Comparison of ENCODE assay signal across 1 cellular context in genomic region chr9:133144142-133144886, GRCh38.
A peak's percentile ranks its signal among the peaks of the same experiment; 100 is the strongest.
TF ChIP-seq lines count a peak whose summit lies in the region.

No MANE protein-coding gene starts in this region.

TF ChIP-seq in K562, 482 proteins besides CTCF, POLR2A, EP300 and RAD21 (continued from another document and continues in another):
- TF ChIP-seq ILF3 (IDR thresholded peaks at IDR 0.05; ENCODE audit: borderline replicate concordance) (no peak), ZFP36 (IDR thresholded peaks at IDR 0.05; ENCODE audit: low read depth, low read length, partially characterized antibody) (no peak), MCM3 (IDR thresholded peaks at IDR 0.05) (no peak), ZNF764 (CRISPR knock-in tag; IDR thresholded peaks at IDR 0.05; ENCODE audit: low read depth) (no peak), CXXC5 (CRISPR knock-in tag; IDR thresholded peaks at IDR 0.05) (peak; percentile 81), ZNF41 (CRISPR knock-in tag; conservative IDR thresholded peaks at IDR 0.05) (no peak), FOXP4 (CRISPR knock-in tag; IDR thresholded peaks at IDR 0.05; ENCODE audit: borderline replicate concordance) (no peak), CHD1 (IDR thresholded peaks at IDR 0.05; ENCODE audit: low read length) (no peak), VEZF1 (CRISPR knock-in tag; IDR thresholded peaks at IDR 0.05) (peak; percentile 69), RBFOX2 (IDR thresholded peaks at IDR 0.05; ENCODE audit: low read depth, low read length) (peak; percentile 69), SP1 (CRISPR knock-in tag; IDR thresholded peaks at IDR 0.05) (no peak), GABPB2 (CRISPR knock-in tag; conservative IDR thresholded peaks at IDR 0.05) (no peak), RBM39 (optimal IDR thresholded peaks at IDR 0.05; ENCODE audit: low read depth, low read length) (no peak), NFRKB (IDR thresholded peaks at IDR 0.05; ENCODE audit: low read depth) (no peak), BRD4 (IDR thresholded peaks at IDR 0.05) (no peak; the same call in 1 of the 2 replicates), CTBP1 (IDR thresholded peaks at IDR 0.05; ENCODE audit: borderline replicate concordance) (peak; percentile 83), C11orf30 (IDR thresholded peaks at IDR 0.05; ENCODE audit: low read depth) (peak; percentile 75), BDP1 (IDR thresholded peaks at IDR 0.05; ENCODE audit: insufficient read depth, insufficient read length) (no peak), TAF15 (IDR thresholded peaks at IDR 0.05; ENCODE audit: low read depth, low read length) (no peak), ARID1B (IDR thresholded peaks at IDR 0.05) (peak; percentile 70), SMARCE1 (IDR thresholded peaks at IDR 0.05) (peak; percentile 74; the same call in 1 of the 2 replicates), GTF2B (IDR thresholded peaks at IDR 0.05; ENCODE audit: extremely low read depth, insufficient read length) (no peak), PCBP1 (IDR thresholded peaks at IDR 0.05; ENCODE audit: low read depth, low read length, poor library complexity, severe bottlenecking) (peak; percentile 24), ZNF274 (IDR thresholded peaks at IDR 0.05; ENCODE audit: borderline replicate concordance, low read depth, low read length) (no peak), MAFK (IDR thresholded peaks at IDR 0.05; ENCODE audit: low read length) (0 out of 2 replicates have a peak, but pooled peaks have one; percentile 18), BRCA1 (IDR thresholded peaks at IDR 0.05) (no peak), BRCA1 (CRISPR knock-in tag; IDR thresholded peaks at IDR 0.05) (no peak), NFIX (CRISPR knock-in tag; IDR thresholded peaks at IDR 0.05; ENCODE audit: low read depth) (no peak), ESRRA (IDR thresholded peaks at IDR 0.05; ENCODE audit: borderline replicate concordance, low read depth) (peak; percentile 34; the same call in 1 of the 2 replicates), PHTF2 (CRISPR knock-in tag; IDR thresholded peaks at IDR 0.05) (no peak), ZNF263 (CRISPR knock-in tag; IDR thresholded peaks at IDR 0.05; ENCODE audit: borderline replicate concordance) (peak; percentile 97), NR3C1 (CRISPR knock-in tag; IDR thresholded peaks at IDR 0.05) (no peak), THRA (IDR thresholded peaks at IDR 0.05) (no peak)
- TF ChIP-seq, protein P1, sequence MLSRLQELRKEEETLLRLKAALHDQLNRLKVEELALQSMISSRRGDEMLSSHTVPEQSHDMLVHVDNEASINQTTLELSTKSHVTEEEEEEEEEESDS (CRISPR knock-in tag; IDR thresholded peaks at IDR 0.05) = no peak
- TF ChIP-seq, protein P2, sequence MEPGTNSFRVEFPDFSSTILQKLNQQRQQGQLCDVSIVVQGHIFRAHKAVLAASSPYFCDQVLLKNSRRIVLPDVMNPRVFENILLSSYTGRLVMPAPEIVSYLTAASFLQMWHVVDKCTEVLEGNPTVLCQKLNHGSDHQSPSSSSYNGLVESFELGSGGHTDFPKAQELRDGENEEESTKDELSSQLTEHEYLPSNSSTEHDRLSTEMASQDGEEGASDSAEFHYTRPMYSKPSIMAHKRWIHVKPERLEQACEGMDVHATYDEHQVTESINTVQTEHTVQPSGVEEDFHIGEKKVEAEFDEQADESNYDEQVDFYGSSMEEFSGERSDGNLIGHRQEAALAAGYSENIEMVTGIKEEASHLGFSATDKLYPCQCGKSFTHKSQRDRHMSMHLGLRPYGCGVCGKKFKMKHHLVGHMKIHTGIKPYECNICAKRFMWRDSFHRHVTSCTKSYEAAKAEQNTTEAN (CRISPR knock-in tag; IDR thresholded peaks at IDR 0.05) = no peak
- TF ChIP-seq, protein P3, sequence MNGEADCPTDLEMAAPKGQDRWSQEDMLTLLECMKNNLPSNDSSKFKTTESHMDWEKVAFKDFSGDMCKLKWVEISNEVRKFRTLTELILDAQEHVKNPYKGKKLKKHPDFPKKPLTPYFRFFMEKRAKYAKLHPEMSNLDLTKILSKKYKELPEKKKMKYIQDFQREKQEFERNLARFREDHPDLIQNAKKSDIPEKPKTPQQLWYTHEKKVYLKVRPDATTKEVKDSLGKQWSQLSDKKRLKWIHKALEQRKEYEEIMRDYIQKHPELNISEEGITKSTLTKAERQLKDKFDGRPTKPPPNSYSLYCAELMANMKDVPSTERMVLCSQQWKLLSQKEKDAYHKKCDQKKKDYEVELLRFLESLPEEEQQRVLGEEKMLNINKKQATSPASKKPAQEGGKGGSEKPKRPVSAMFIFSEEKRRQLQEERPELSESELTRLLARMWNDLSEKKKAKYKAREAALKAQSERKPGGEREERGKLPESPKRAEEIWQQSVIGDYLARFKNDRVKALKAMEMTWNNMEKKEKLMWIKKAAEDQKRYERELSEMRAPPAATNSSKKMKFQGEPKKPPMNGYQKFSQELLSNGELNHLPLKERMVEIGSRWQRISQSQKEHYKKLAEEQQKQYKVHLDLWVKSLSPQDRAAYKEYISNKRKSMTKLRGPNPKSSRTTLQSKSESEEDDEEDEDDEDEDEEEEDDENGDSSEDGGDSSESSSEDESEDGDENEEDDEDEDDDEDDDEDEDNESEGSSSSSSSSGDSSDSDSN (IDR thresholded peaks at IDR 0.05; ENCODE audit: borderline replicate concordance in 1 of 2, low read depth in 2 of 2, low read length in 2 of 2) = peak in 1 of 2 experiments; percentile 75; a peak in 2 of 4 replicates
- TF ChIP-seq, protein P4, sequence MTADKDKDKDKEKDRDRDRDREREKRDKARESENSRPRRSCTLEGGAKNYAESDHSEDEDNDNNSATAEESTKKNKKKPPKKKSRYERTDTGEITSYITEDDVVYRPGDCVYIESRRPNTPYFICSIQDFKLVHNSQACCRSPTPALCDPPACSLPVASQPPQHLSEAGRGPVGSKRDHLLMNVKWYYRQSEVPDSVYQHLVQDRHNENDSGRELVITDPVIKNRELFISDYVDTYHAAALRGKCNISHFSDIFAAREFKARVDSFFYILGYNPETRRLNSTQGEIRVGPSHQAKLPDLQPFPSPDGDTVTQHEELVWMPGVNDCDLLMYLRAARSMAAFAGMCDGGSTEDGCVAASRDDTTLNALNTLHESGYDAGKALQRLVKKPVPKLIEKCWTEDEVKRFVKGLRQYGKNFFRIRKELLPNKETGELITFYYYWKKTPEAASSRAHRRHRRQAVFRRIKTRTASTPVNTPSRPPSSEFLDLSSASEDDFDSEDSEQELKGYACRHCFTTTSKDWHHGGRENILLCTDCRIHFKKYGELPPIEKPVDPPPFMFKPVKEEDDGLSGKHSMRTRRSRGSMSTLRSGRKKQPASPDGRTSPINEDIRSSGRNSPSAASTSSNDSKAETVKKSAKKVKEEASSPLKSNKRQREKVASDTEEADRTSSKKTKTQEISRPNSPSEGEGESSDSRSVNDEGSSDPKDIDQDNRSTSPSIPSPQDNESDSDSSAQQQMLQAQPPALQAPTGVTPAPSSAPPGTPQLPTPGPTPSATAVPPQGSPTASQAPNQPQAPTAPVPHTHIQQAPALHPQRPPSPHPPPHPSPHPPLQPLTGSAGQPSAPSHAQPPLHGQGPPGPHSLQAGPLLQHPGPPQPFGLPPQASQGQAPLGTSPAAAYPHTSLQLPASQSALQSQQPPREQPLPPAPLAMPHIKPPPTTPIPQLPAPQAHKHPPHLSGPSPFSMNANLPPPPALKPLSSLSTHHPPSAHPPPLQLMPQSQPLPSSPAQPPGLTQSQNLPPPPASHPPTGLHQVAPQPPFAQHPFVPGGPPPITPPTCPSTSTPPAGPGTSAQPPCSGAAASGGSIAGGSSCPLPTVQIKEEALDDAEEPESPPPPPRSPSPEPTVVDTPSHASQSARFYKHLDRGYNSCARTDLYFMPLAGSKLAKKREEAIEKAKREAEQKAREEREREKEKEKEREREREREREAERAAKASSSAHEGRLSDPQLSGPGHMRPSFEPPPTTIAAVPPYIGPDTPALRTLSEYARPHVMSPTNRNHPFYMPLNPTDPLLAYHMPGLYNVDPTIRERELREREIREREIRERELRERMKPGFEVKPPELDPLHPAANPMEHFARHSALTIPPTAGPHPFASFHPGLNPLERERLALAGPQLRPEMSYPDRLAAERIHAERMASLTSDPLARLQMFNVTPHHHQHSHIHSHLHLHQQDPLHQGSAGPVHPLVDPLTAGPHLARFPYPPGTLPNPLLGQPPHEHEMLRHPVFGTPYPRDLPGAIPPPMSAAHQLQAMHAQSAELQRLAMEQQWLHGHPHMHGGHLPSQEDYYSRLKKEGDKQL (CRISPR knock-in tag; IDR thresholded peaks at IDR 0.05; ENCODE audit: borderline replicate concordance) = no peak
- TF ChIP-seq, protein P5, sequence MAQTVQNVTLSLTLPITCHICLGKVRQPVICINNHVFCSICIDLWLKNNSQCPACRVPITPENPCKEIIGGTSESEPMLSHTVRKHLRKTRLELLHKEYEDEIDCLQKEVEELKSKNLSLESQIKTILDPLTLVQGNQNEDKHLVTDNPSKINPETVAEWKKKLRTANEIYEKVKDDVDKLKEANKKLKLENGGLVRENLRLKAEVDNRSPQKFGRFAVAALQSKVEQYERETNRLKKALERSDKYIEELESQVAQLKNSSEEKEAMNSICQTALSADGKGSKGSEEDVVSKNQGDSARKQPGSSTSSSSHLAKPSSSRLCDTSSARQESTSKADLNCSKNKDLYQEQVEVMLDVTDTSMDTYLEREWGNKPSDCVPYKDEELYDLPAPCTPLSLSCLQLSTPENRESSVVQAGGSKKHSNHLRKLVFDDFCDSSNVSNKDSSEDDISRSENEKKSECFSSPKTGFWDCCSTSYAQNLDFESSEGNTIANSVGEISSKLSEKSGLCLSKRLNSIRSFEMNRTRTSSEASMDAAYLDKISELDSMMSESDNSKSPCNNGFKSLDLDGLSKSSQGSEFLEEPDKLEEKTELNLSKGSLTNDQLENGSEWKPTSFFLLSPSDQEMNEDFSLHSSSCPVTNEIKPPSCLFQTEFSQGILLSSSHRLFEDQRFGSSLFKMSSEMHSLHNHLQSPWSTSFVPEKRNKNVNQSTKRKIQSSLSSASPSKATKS (CRISPR knock-in tag; IDR thresholded peaks at IDR 0.05) = no peak
- TF ChIP-seq, protein P6, sequence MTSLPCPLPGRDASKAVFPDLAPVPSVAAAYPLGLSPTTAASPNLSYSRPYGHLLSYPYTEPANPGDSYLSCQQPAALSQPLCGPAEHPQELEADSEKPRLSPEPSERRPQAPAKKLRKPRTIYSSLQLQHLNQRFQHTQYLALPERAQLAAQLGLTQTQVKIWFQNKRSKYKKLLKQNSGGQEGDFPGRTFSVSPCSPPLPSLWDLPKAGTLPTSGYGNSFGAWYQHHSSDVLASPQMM (CRISPR knock-in tag; IDR thresholded peaks at IDR 0.05) = no peak
- TF ChIP-seq, protein P7, sequence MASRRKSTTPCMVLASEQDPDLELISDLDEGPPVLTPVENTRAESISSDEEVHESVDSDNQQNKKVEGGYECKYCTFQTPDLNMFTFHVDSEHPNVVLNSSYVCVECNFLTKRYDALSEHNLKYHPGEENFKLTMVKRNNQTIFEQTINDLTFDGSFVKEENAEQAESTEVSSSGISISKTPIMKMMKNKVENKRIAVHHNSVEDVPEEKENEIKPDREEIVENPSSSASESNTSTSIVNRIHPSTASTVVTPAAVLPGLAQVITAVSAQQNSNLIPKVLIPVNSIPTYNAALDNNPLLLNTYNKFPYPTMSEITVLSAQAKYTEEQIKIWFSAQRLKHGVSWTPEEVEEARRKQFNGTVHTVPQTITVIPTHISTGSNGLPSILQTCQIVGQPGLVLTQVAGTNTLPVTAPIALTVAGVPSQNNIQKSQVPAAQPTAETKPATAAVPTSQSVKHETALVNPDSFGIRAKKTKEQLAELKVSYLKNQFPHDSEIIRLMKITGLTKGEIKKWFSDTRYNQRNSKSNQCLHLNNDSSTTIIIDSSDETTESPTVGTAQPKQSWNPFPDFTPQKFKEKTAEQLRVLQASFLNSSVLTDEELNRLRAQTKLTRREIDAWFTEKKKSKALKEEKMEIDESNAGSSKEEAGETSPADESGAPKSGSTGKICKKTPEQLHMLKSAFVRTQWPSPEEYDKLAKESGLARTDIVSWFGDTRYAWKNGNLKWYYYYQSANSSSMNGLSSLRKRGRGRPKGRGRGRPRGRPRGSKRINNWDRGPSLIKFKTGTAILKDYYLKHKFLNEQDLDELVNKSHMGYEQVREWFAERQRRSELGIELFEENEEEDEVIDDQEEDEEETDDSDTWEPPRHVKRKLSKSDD (conservative IDR thresholded peaks at IDR 0.05; ENCODE audit: low read length) = no peak
